In the genomic region with DNA sequence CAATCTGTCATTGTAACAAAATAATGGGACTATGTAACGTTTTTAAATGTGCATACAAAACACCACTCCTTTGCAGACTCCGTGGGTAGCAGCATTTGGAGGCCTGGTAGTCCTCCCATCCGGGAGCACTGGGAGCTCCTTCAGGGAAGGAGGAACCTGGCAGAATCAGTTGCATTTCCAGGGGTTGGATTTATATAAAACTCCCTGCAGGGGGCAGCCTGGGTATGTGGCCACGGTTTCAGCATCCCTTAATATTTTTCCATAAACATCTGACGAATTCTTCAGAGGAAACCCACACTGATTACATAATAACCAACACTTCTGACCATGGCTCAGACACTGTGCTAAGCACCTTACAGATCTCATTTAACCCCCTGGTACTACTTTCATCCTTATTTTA, we compare ENCODE assay signal across 9 cellular contexts.
DNase-seq lines count a peak whose midpoint lies in the region; ATAC-seq and TF ChIP-seq lines count a peak whose summit lies in the region.
"Had no signal": no experiment of that assay in that cellular context is flagged by ENCODE, and none has a peak within 500 bp of the region (broad histone marks: within the 10 kb centered on the region; RNA-seq: fewer than 3 reads in every experiment).

No MANE protein-coding gene starts in this region.

- H3K4me3 ChIP-seq in HL-60 (replicated peaks; ENCODE audit: insufficient read depth, low read length) (no peak overlapping the region), astrocyte of the spinal cord (ENCODE audit: low read depth, low read length) (no peak overlapping the region)

- ATAC-seq in GM21825 (IDR thresholded peaks at IDR 0.05; ENCODE audit: unreplicated experiment) (no peak), HG02884 (IDR thresholded peaks at IDR 0.05; ENCODE audit: unreplicated experiment) (no peak)
- ATAC-seq in stimulated activated naive CD8-positive, alpha-beta T cell treated with anti-CD3 and anti-CD28 coated beads, Interleukin-15, Interleukin-2, amounts not matched to agents 100 U/mL and 50 U/mL, for 24 hours: no peak

- in situ Hi-C loops in astrocyte of the spinal cord (cut with HindIII; ENCODE audit: low sequenced_read_pairs): no loop called here

- peak; percentile 15 for DNase-seq in AG09319 (ENCODE audit: extremely low read depth, low read depth)
- peak; percentile 8 to 54 for DNase-seq in HL-60 (ENCODE audit: low read depth in 1 of 2, low spot score in 1 of 2)
- DNase-seq in astrocyte of the spinal cord (ENCODE audit: low read depth, low spot score): peak; percentile 48
- DNase-seq in left kidney (ENCODE audit: low read depth, low spot score): peak; percentile 42
- DNase-seq in NK-92 (lab: John Stamatoyannopoulos, UW; ENCODE audit: unreplicated experiment): no peak
- no peak for DNase-seq in stimulated activated naive CD8-positive, alpha-beta T cell treated with anti-CD3 and anti-CD28 coated beads, Interleukin-15, Interleukin-2, amounts not matched to agents 100 U/mL and 50 U/mL, for 24 hours
- DNase-seq: naive B cell had no signal

- H3K27ac ChIP-seq in HL-60 (replicated peaks): no peak overlapping the region

- H3K27me3 ChIP-seq in HL-60 (ENCODE audit: insufficient read depth, poor library complexity, severe bottlenecking): peaks cover 6% of the 10 kb centered on the region

- TF ChIP-seq CTCF in AG09319 (IDR thresholded peaks at IDR 0.05; ENCODE audit: low read depth, low read length): peak; percentile 46
- peak; percentile 0 for TF ChIP-seq CTCF in HL-60 (IDR thresholded peaks at IDR 0.05; ENCODE audit: insufficient read depth, low read length)
- TF ChIP-seq CTCF in astrocyte of the spinal cord (IDR thresholded peaks at IDR 0.05; ENCODE audit: low read depth, low read length): peak; percentile 47

Comparison
In these comparisons a context has a peak if more than half of its experiments do, and no peak if none do; other contexts are left out.
1. DNase-seq: peak in AG09319 (single experiment), HL-60 (2 of 2), astrocyte of the spinal cord (single experiment) and left kidney (single experiment); none in NK-92 (single experiment) and stimulated activated naive CD8-positive, alpha-beta T cell treated with anti-CD3 and anti-CD28 coated beads, Interleukin-15, Interleukin-2, amounts not matched to agents 100 U/mL and 50 U/mL, for 24 hours (single experiment).
2. Peak in every context shown above with its lines, with median percentiles within 50 percentile points of each other: CTCF ChIP-seq.